ENCODE assay signal across 1 cellular context in the genomic region with DNA sequence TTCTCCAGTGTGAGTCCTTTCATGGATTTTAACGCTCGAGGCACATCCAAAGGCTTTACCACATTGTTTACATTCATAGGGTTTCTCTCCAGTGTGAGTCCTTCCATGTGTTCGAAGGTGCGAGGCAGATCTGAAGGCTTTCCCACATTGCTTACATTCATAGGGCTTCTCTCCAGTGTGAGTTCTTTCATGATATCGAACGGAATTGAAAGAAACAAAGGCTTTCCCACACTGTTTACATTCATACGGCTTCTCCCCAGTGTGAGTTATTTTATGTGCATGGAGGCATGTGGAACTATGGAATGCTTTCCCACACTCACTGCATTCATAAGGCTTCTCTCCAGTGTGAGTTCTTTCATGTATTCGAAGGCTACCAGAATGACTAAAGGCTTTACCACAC.
TF ChIP-seq lines count a peak whose summit lies in the region.

No MANE protein-coding gene starts in this region.

TF ChIP-seq in liver, 16 proteins besides CTCF, POLR2A, EP300 and RAD21 (continued from another document):
- TF ChIP-seq, protein P1, sequence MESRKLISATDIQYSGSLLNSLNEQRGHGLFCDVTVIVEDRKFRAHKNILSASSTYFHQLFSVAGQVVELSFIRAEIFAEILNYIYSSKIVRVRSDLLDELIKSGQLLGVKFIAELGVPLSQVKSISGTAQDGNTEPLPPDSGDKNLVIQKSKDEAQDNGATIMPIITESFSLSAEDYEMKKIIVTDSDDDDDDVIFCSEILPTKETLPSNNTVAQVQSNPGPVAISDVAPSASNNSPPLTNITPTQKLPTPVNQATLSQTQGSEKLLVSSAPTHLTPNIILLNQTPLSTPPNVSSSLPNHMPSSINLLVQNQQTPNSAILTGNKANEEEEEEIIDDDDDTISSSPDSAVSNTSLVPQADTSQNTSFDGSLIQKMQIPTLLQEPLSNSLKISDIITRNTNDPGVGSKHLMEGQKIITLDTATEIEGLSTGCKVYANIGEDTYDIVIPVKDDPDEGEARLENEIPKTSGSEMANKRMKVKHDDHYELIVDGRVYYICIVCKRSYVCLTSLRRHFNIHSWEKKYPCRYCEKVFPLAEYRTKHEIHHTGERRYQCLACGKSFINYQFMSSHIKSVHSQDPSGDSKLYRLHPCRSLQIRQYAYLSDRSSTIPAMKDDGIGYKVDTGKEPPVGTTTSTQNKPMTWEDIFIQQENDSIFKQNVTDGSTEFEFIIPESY (IDR thresholded peaks at IDR 0.05): no peak
- TF ChIP-seq GABPA (IDR thresholded peaks at IDR 0.05 in 1 of 2, conservative IDR thresholded peaks at IDR 0.05 in 1 of 2) (no peak), SP1 (IDR thresholded peaks at IDR 0.05) (no peak), EGR1 (IDR thresholded peaks at IDR 0.05; ENCODE audit: low read depth in 2 of 2) (no peak), FOXA2 (IDR thresholded peaks at IDR 0.05) (no peak)
